36 cellular contexts compared by ENCODE assay signal in genomic region chr7:2480071-2480410, GRCh38. TPM values are rescaled to one million over a fixed set of nuclear protein-coding genes. Genes with fewer than 3 reads are reported as not detected.
"Had no signal": no experiment of that assay in that cellular context is flagged by ENCODE, and none has a peak within 500 bp of the region (broad histone marks: within the 10 kb centered on the region; RNA-seq: fewer than 3 reads in every experiment).

No MANE protein-coding gene starts in this region.

- H3K4me1 Mint-ChIP-seq: activated CD4-positive, alpha-beta T cell treated with anti-CD3 and anti-CD28 coated beads for 36 hours; activated naive CD4-positive, alpha-beta T cell treated with anti-CD3 and anti-CD28 coated beads, Interleukin-2, amount 50 U/mL, for 24 hours had no signal

- H3K36me3 Mint-ChIP-seq: activated naive CD4-positive, alpha-beta T cell treated with anti-CD3 and anti-CD28 coated beads, Interleukin-2, amount 50 U/mL, for 24 hours; stimulated activated memory B cell treated with anti-CD40 and anti-IgM and Interleukin-4, amounts not matched to agents 10 μg/mL and 1 μg/mL and 100 μg/mL, for 72 hours had no signal

- H3K27me3 ChIP-seq: suprapubic skin, vagina had no signal

- H3K4me3 ChIP-seq: ascending aorta, esophagus muscularis mucosa, gastroesophageal sphincter, sigmoid colon, smooth muscle cell, stomach, suprapubic skin, tibial nerve, vagina had no signal

- H3K27me3 Mint-ChIP-seq: activated B cell treated with CpG ODN at 0.5 μM for 24 hours; activated CD4-positive, alpha-beta T cell treated with anti-CD3 and anti-CD28 coated beads for 36 hours; activated naive CD4-positive, alpha-beta T cell treated with anti-CD3 and anti-CD28 coated beads, Interleukin-2, amount 50 U/mL, for 24 hours; effector memory CD8-positive, alpha-beta T cell; memory B cell had no signal

- H3K4me2 ChIP-seq: smooth muscle cell had no signal

- H3K4me3 Mint-ChIP-seq: activated B cell treated with CpG ODN at 0.5 μM for 24 hours; activated CD4-positive, alpha-beta T cell treated with anti-CD3 and anti-CD28 coated beads for 36 hours; activated naive CD4-positive, alpha-beta T cell treated with anti-CD3 and anti-CD28 coated beads, Interleukin-2, amount 50 U/mL, for 24 hours; activated T-cell treated with anti-CD3 and anti-CD28 coated beads, Interleukin-2, amount 50 U/mL, for 72 hours; effector memory CD8-positive, alpha-beta T cell; memory B cell; stimulated activated memory B cell treated with anti-CD40 and anti-IgM and Interleukin-4, amounts not matched to agents 10 μg/mL and 1 μg/mL and 100 μg/mL, for 72 hours; T-helper 1 cell treated with Interleukin-12 subunit alpha and Interleukin-12 subunit beta and Interleukin-4 antibody, amounts not matched to agents 30 μg/mL and 1 μg/mL, for 36 hours had no signal

- ATAC-seq: activated CD4-positive, alpha-beta T cell treated with anti-CD3 and anti-CD28 coated beads for 36 hours; activated T-cell treated with anti-CD3 and anti-CD28 coated beads, Interleukin-2, amount 50 U/mL, for 72 hours; effector memory CD8-positive, alpha-beta T cell; gastroesophageal sphincter; stimulated activated memory B cell treated with anti-CD40 and anti-IgM and Interleukin-4, amounts not matched to agents 10 μg/mL and 1 μg/mL and 100 μg/mL, for 72 hours had no signal

- H3K27ac ChIP-seq: ascending aorta, brain microvascular endothelial cell, esophagus muscularis mucosa, gastroesophageal sphincter, sigmoid colon, stomach, suprapubic skin, tibial nerve, vagina had no signal

- H3K9me3 ChIP-seq: suprapubic skin, vagina had no signal

- FAIRE-seq: colon had no signal

- H3K27ac Mint-ChIP-seq: activated B cell treated with CpG ODN at 0.5 μM for 24 hours; activated CD4-positive, alpha-beta T cell treated with anti-CD3 and anti-CD28 coated beads for 36 hours; activated naive CD4-positive, alpha-beta T cell treated with anti-CD3 and anti-CD28 coated beads, Interleukin-2, amount 50 U/mL, for 24 hours; activated T-cell treated with anti-CD3 and anti-CD28 coated beads, Interleukin-2, amount 50 U/mL, for 72 hours; memory B cell; stimulated activated memory B cell treated with anti-CD40 and anti-IgM and Interleukin-4, amounts not matched to agents 10 μg/mL and 1 μg/mL and 100 μg/mL, for 72 hours; T-helper 1 cell treated with Interleukin-12 subunit alpha and Interleukin-12 subunit beta and Interleukin-4 antibody, amounts not matched to agents 30 μg/mL and 1 μg/mL, for 36 hours had no signal

- H3K9me3 Mint-ChIP-seq: activated B cell treated with CpG ODN at 0.5 μM for 24 hours; activated naive CD4-positive, alpha-beta T cell treated with anti-CD3 and anti-CD28 coated beads, Interleukin-2, amount 50 U/mL, for 24 hours; activated T-cell treated with anti-CD3 and anti-CD28 coated beads, Interleukin-2, amount 50 U/mL, for 72 hours; effector memory CD8-positive, alpha-beta T cell; memory B cell; nephron had no signal

- DNase-seq: activated B cell treated with CpG ODN at 0.5 μM for 24 hours; activated CD4-positive, alpha-beta T cell treated with anti-CD3 and anti-CD28 coated beads for 36 hours; activated CD4-positive, alpha-beta T cell treated with anti-CD3 and anti-CD28 coated beads, Interleukin-2, amount 50 U/mL, for 48 hours; activated CD8-positive, alpha-beta memory T cell treated with anti-CD3 and anti-CD28 coated beads, Interleukin-2, amount 50 U/mL, for 48 hours; activated effector memory CD4-positive, alpha-beta T cell treated with anti-CD3 and anti-CD28 coated beads, Interleukin-2, amount 50 U/mL, for 16 hours; activated T-cell treated with anti-CD3 and anti-CD28 coated beads, Interleukin-2, amount 50 U/mL, for 72 hours; brain microvascular endothelial cell; effector memory CD8-positive, alpha-beta T cell; head of caudate nucleus; hypothalamus; occipital lobe; sigmoid colon; stimulated activated CD4-positive, alpha-beta T cell treated with anti-CD3 and anti-CD28 coated beads, Interleukin-15, amount 100 ng/mL, for 24 hours; stomach; T1000 had no signal

- H3K36me3 ChIP-seq: ascending aorta, brain microvascular endothelial cell, esophagus muscularis mucosa, gastroesophageal sphincter, sigmoid colon, stomach, suprapubic skin, tibial nerve, vagina had no signal

RNA-seq across cellular contexts. Expression of gene GRIFIN, which starts 3.8 kb away (rescaled TPM):
- total RNA-seq: activated B cell treated with CpG ODN at 0.5 μM for 24 hours; activated CD4-positive, alpha-beta T cell treated with anti-CD3 and anti-CD28 coated beads for 36 hours; activated CD8-positive, alpha-beta memory T cell treated with anti-CD3 and anti-CD28 coated beads for 36 hours; activated T-cell treated with anti-CD3 and anti-CD28 coated beads, Interleukin-2, amount 50 U/mL, for 72 hours; ascending aorta; dermis microvascular lymphatic vessel endothelial cell; esophagus muscularis mucosa; gastroesophageal sphincter; lower leg skin; mononuclear cell; myocyte; occipital lobe; posterior vena cava; renal cortical epithelial cell; sigmoid colon; smooth muscle cell; stomach; suprapubic skin; tibial nerve; vagina had no signal
- polyA plus RNA-seq: adipose tissue, sigmoid colon, smooth muscle cell, stomach had no signal
